In the genomic region with DNA sequence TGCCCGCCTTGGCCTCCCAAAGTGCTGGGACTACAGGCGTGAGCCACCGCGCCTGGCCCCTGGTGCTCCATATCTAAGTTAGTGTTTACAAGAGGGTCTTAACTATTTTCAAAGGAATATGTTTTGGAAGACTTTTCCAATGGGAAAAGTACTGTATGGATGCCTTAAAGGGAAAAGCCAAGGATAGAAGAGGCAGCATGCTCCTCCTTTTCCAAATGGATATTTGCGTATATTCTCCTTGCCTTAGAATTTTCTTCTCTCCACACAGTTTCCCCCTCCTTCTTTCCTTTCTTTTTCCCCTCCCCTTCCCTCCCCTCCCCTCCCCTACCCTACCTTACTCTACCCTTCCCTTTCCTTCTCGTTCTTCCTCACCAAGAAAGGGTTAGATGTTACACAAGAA, we compare ENCODE assay signal across 6 cellular contexts.
"Had no signal": no experiment of that assay in that cellular context is flagged by ENCODE, and none has a peak within 500 bp of the region (broad histone marks: within the 10 kb centered on the region; RNA-seq: fewer than 3 reads in every experiment).

No MANE protein-coding gene starts in this region.

- DNase-seq: IMR-90, KBM-7, KG1 had no signal

- H3K27ac ChIP-seq: HL-60, KMS-11 had no signal

- H3K9ac ChIP-seq: KMS-11 had no signal

- FAIRE-seq: HTR-8/SVneo had no signal

- H3K4me2 ChIP-seq: KMS-11 had no signal
